Comparison of ENCODE assay signal across 9 cellular contexts in genomic region chr19:48480151-48480475, GRCh38. TPM values are rescaled to one million over a fixed set of nuclear protein-coding genes. Genes with fewer than 3 reads are reported as not detected.
DNase-seq lines count a peak whose midpoint lies in the region; ATAC-seq and TF ChIP-seq lines count a peak whose summit lies in the region.
"Had no signal": no experiment of that assay in that cellular context is flagged by ENCODE, and none has a peak within 500 bp of the region (broad histone marks: within the 10 kb centered on the region; RNA-seq: fewer than 3 reads in every experiment).

No MANE protein-coding gene starts in this region.

- H3K4me1 Mint-ChIP-seq in IgD-negative memory B cell = peaks cover 2 to 4% (median 4%) of the 10 kb centered on the region in 3 donors

- no peaks in the 10 kb centered on the region for H3K9me3 Mint-ChIP-seq in IgD-negative memory B cell
- H3K9me3 Mint-ChIP-seq: nephron had no signal

- no peak for TF ChIP-seq CTCF in astrocyte of the cerebellum (IDR thresholded peaks at IDR 0.05; ENCODE audit: low read depth, low read length, missing control alignments)

- peak overlapping the region; percentile 76 to 93 (median 86) for H3K4me3 Mint-ChIP-seq in IgD-negative memory B cell
- H3K4me3 Mint-ChIP-seq: nephron had no signal

- DNase-seq in astrocyte of the cerebellum (ENCODE audit: low read depth) (no peak), inferior parietal cortex (ENCODE audit: extremely low spot score) (peak; percentile 47), Kasumi-1 (lab: John Stamatoyannopoulos, UW) (no peak)
- DNase-seq in stimulated activated CD8-positive, alpha-beta memory T cell treated with anti-CD3 and anti-CD28 coated beads, Interleukin-4, amount 100 ng/mL, for 48 hours = peak; percentile 51

- peaks cover 2% of the 10 kb centered on the region for H3K27me3 Mint-ChIP-seq in IgD-negative memory B cell

- H3K4me3 ChIP-seq in astrocyte of the cerebellum (ENCODE audit: low read depth, low read length) = peak overlapping the region; percentile 41

- in situ Hi-C loops in astrocyte of the cerebellum (cut with HindIII; ENCODE audit: low sequenced_read_pairs) = no loop called here

- H3K27ac Mint-ChIP-seq in IgD-negative memory B cell = peak overlapping the region in 1 of 3 donors; percentile 16

- ATAC-seq in GM19395 (IDR thresholded peaks at IDR 0.05; ENCODE audit: unreplicated experiment) = no peak
- no peak for ATAC-seq in GM19324 (IDR thresholded peaks at IDR 0.05; ENCODE audit: low FRiP score, unreplicated experiment)
- no peak for ATAC-seq in GM18519 (IDR thresholded peaks at IDR 0.05; ENCODE audit: low FRiP score, unreplicated experiment)

- H3K36me3 Mint-ChIP-seq in IgD-negative memory B cell = no peaks in the 10 kb centered on the region

RNA-seq across cellular contexts. Expression of gene CYTH2, which starts 10.9 kb away (rescaled TPM):
- 31.8 TPM for polyA plus RNA-seq in IgD-negative memory B cell

RNA-seq across cellular contexts. Expression of gene KCNJ14, which starts 24.7 kb away (rescaled TPM):
- polyA plus RNA-seq in IgD-negative memory B cell = 0.48 TPM

RNA-seq across cellular contexts. Expression of gene LMTK3, which starts 31.5 kb away (rescaled TPM):
- not detected for polyA plus RNA-seq in IgD-negative memory B cell

RNA-seq across cellular contexts. Expression of gene GRWD1, which starts 34.3 kb away (rescaled TPM):
- polyA plus RNA-seq in IgD-negative memory B cell = 40.3 TPM

Comparison
In these comparisons a context has a peak if more than half of its experiments do, and no peak if none do; other contexts are left out.
1. DNase-seq: peak in inferior parietal cortex (single experiment) and stimulated activated CD8-positive, alpha-beta memory T cell treated with anti-CD3 and anti-CD28 coated beads, Interleukin-4, amount 100 ng/mL, for 48 hours (single experiment); none in astrocyte of the cerebellum (single experiment) and Kasumi-1 (0 of 2).